Comparison of ENCODE assay signal across 34 cellular contexts in genomic region chr10:111976557-111976956, GRCh38.
"Had no signal": no experiment of that assay in that cellular context is flagged by ENCODE, and none has a peak within 500 bp of the region (broad histone marks: within the 10 kb centered on the region; RNA-seq: fewer than 3 reads in every experiment).

No MANE protein-coding gene starts in this region.

- ATAC-seq: activated naive CD4-positive, alpha-beta T cell treated with anti-CD3 and anti-CD28 coated beads, Interleukin-2, amount 50 U/mL, for 72 hours; activated naive CD8-positive, alpha-beta T cell treated with anti-CD3 and anti-CD28 coated beads, Interleukin-2, amount 50 U/mL, for 24 hours; activated T-cell treated with anti-CD3 and anti-CD28 coated beads, Interleukin-2, amount 50 U/mL, for 4 hours; activated T-cell treated with anti-CD3 and anti-CD28 coated beads, Interleukin-2, amount 50 U/mL, for 72 hours; activated T-helper 17 cell treated with anti-CD3 and anti-CD28 coated beads, Interleukin-2, amount 50 U/mL, for 72 hours; body of pancreas had no signal

- H3K9me3 ChIP-seq: adrenal gland, ascending aorta, body of pancreas, breast epithelium had no signal

- H3K27ac ChIP-seq: adrenal gland, ascending aorta, body of pancreas, brain microvascular endothelial cell, breast epithelium, cardiac muscle cell had no signal

- FAIRE-seq: astrocyte, bronchial epithelial cell had no signal

- H3K4me1 ChIP-seq: adrenal gland, ascending aorta, body of pancreas, breast epithelium had no signal

- H3K4me3 ChIP-seq: adrenal gland, ascending aorta, body of pancreas, breast epithelium, cardiac muscle cell had no signal

- DNase-seq: activated effector memory CD4-positive, alpha-beta T cell treated with anti-CD3 and anti-CD28 coated beads, Interleukin-2, amount 50 U/mL, for 16 hours; activated effector memory CD4-positive, alpha-beta T cell treated with Interleukin-2 at 50 U/mL for 16 hours; activated gamma-delta T cell; activated gamma-delta T cell treated with Interleukin-2 at 50 U/mL for 16 hours; activated naive CD4-positive, alpha-beta T cell; activated naive CD4-positive, alpha-beta T cell treated with anti-CD3 and anti-CD28 coated beads for 36 hours; activated naive CD4-positive, alpha-beta T cell treated with anti-CD3 and anti-CD28 coated beads, Interleukin-2, amount 10 ng/mL, durations not matched to agents 7 days and 5 days; activated naive CD4-positive, alpha-beta T cell treated with anti-CD3 and anti-CD28 coated beads, Interleukin-2, amount 50 U/mL, for 16 hours; activated naive CD4-positive, alpha-beta T cell treated with Interleukin-2 at 50 U/mL for 16 hours; activated naive CD8-positive, alpha-beta T cell treated with anti-CD3 and anti-CD28 coated beads for 36 hours; activated naive CD8-positive, alpha-beta T cell treated with anti-CD3 and anti-CD28 coated beads, Interleukin-2, amount 10 ng/mL, durations not matched to agents 7 days and 5 days; activated naive CD8-positive, alpha-beta T cell treated with anti-CD3 and anti-CD28 coated beads, Interleukin-2, amount 50 U/mL, for 24 hours; activated T-cell treated with anti-CD3 and anti-CD28 coated beads, Interleukin-2, amount 50 U/mL, for 1 hour; activated T-cell treated with anti-CD3 and anti-CD28 coated beads, Interleukin-2, amount 50 U/mL, for 24 hours; activated T-cell treated with anti-CD3 and anti-CD28 coated beads, Interleukin-2, amount 50 U/mL, for 4 hours; activated T-cell treated with anti-CD3 and anti-CD28 coated beads, Interleukin-2, amount 50 U/mL, for 48 hours; activated T-cell treated with anti-CD3 and anti-CD28 coated beads, Interleukin-2, amount 50 U/mL, for 72 hours; adrenal gland; amniotic stem cell; amygdala; anterior cingulate cortex; aorta; body of pancreas; brain microvascular endothelial cell; caudate nucleus; central memory CD4-positive, alpha-beta T cell; cerebellar nuclear complex had no signal

- H3K36me3 ChIP-seq: adrenal gland, ascending aorta, brain microvascular endothelial cell, breast epithelium, cardiac muscle cell had no signal

- H3K27me3 ChIP-seq: adrenal gland, ascending aorta, body of pancreas, brain microvascular endothelial cell, breast epithelium, cardiac muscle cell had no signal
